10 cellular contexts compared by ENCODE assay signal in the genomic region with DNA sequence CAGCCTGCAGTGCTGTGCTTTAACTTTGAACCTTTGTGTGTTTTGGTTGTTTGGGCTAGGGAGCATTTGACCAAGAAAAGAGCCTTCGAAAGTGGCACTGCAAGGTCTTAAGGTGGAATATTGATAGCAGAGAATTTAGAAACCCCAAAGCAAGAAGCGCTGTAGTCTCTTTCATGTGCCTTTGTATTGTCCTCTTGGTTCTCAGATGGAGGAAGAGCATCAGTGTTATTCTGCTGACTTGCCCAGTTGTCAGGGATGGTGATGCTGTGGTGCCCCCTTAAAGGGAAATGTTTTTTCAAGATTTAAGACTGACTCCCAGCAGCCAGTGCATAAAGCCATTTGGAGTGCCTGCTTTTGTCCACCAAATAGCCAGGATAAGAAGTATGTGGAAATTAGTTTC.
"Had no signal": no experiment of that assay in that cellular context is flagged by ENCODE, and none has a peak within 500 bp of the region (broad histone marks: within the 10 kb centered on the region; RNA-seq: fewer than 3 reads in every experiment).

No MANE protein-coding gene starts in this region.

- FAIRE-seq: H54 had no signal

- H3K4me1 ChIP-seq: HAP-1 had no signal

- H3K36me3 ChIP-seq: HAP-1 had no signal

- H3K4me2 ChIP-seq: GM23338 had no signal

- ATAC-seq: GM23338, HCT116 had no signal

- DNase-seq: GM23248, GOT3, H7, H9, HCEC 1CT, HFFc6 had no signal

- H3K4me3 ChIP-seq: GM23248, GM23338, HAP-1 had no signal

- H2AFZ ChIP-seq: GM23248, GM23338 had no signal

- H3K27ac ChIP-seq: GM23248 had no signal

- H3K9me3 ChIP-seq: HAP-1 had no signal

- H3K9ac ChIP-seq: GM23248 had no signal
